ENCODE assay signal across 18 cellular contexts in the genomic region with DNA sequence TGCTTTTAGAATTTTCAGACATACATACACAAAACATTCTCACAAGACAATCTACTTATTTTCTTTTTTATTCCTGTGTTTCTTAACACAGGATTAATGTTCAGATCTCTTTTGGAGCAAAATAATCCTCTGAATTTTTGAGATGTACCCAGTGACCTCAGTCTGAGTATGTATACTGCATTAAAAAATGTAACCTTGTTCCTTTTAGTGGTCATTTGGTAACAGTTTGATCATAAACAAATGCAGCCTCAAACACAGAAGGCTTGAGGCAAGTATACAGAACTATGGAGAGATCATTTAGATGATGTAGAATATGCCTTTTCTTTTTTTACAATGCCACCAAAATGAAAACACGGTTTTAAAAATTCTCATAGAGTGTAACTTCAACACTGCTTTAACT. TPM values are rescaled to one million over a fixed set of nuclear protein-coding genes. Genes with fewer than 3 reads are reported as not detected.
DNase-seq lines count a peak whose midpoint lies in the region; ATAC-seq and TF ChIP-seq lines count a peak whose summit lies in the region.
"Had no signal": no experiment of that assay in that cellular context is flagged by ENCODE, and none has a peak within 500 bp of the region (broad histone marks: within the 10 kb centered on the region; RNA-seq: fewer than 3 reads in every experiment).

No MANE protein-coding gene starts in this region.

- peaks cover 4% of the 10 kb centered on the region for H3K9me3 Mint-ChIP-seq in activated naive CD4-positive, alpha-beta T cell treated with anti-CD3 and anti-CD28 coated beads for 36 hours
- H3K9me3 Mint-ChIP-seq in stimulated activated effector memory CD8-positive, alpha-beta T cell treated with anti-CD3 and anti-CD28 coated beads, Interleukin-12 subunit alpha, Interleukin-12 subunit beta, amount 100 ng/mL, for 72 hours: no peaks in the 10 kb centered on the region

- H3F3A ChIP-seq in PC-9 (ENCODE audit: insufficient read depth, low read depth): peaks cover 59% of the 10 kb centered on the region

- H3K27me3 ChIP-seq in PC-9 (ENCODE audit: insufficient read depth, low read depth): no peaks in the 10 kb centered on the region
- H3K27me3 ChIP-seq in fibroblast of lung (ENCODE audit: control insufficient read depth, insufficient read depth, low read length): no peaks in the 10 kb centered on the region
- H3K27me3 ChIP-seq: body of pancreas, gastrocnemius medialis, neural progenitor cell, transverse colon had no signal

- CTCF ChIA-PET in activated naive CD4-positive, alpha-beta T cell treated with anti-CD3 and anti-CD28 coated beads for 36 hours (lab: Charles Lee): interaction anchor here (0.6 to 0.9 kb wide), 3 partner anchors 25 to 225 kb away, joined by 3 to 4 read pairs (median 4); no protein-coding TSS in a partner anchor
- CTCF ChIA-PET in PC-9 (lab: Charles Lee): no interaction called here

- H3K36me3 ChIP-seq in PC-9 (ENCODE audit: low read depth) (peaks cover 25% of the 10 kb centered on the region), fibroblast of lung (ENCODE audit: control insufficient read depth, insufficient read depth, low read length) (peaks cover 1% of the 10 kb centered on the region)
- H3K36me3 ChIP-seq: gastrocnemius medialis, neural progenitor cell, transverse colon had no signal

- H3K4me2 ChIP-seq in PC-9: peak overlapping the region; percentile 95
- H3K4me2 ChIP-seq in fibroblast of lung (ENCODE audit: extremely low read depth, insufficient read depth, low read length): peak overlapping the region; percentile 35

- no peak for ATAC-seq in stimulated activated effector memory CD8-positive, alpha-beta T cell treated with anti-CD3 and anti-CD28 coated beads, Interleukin-12 subunit alpha, Interleukin-12 subunit beta, amount 100 ng/mL, for 72 hours
- ATAC-seq in activated CD4-positive, CD25-positive, alpha-beta regulatory T cell treated with anti-CD3 and anti-CD28 coated beads, Interleukin-2, amount 50 U/mL, for 24 hours: no peak
- ATAC-seq: body of pancreas; gastrocnemius medialis; stimulated activated naive CD8-positive, alpha-beta T cell treated with anti-CD3 and anti-CD28 coated beads, Interleukin-15, Interleukin-2, amounts not matched to agents 100 U/mL and 50 U/mL, for 24 hours; T-helper 17 cell had no signal

- H3K27ac Mint-ChIP-seq in activated naive CD4-positive, alpha-beta T cell treated with anti-CD3 and anti-CD28 coated beads for 36 hours: peak overlapping the region; percentile 47
- H3K27ac Mint-ChIP-seq in stimulated activated effector memory CD8-positive, alpha-beta T cell treated with anti-CD3 and anti-CD28 coated beads, Interleukin-12 subunit alpha, Interleukin-12 subunit beta, amount 100 ng/mL, for 72 hours: no peak overlapping the region
- H3K27ac Mint-ChIP-seq: neural progenitor cell had no signal

- no TSS peak for BruUV-seq in PC-9 (replicated peaks; lab: Mats Ljungman, UMichigan)

- intact Hi-C loops in activated naive CD4-positive, alpha-beta T cell treated with anti-CD3 and anti-CD28 coated beads for 36 hours (cut with micrococcal nuclease): loop anchor here (2.0 kb wide), 1 partner anchor 14 kb away; no protein-coding TSS in a partner anchor
- intact Hi-C loops in PC-9 (cut with micrococcal nuclease; ENCODE audit: unreplicated experiment): no loop called here

- no peak for DNase-seq in activated naive CD4-positive, alpha-beta T cell treated with anti-CD3 and anti-CD28 coated beads for 36 hours
- no peak for DNase-seq in activated naive CD4-positive, alpha-beta T cell treated with Interleukin-2 at 50 U/mL for 16 hours
- DNase-seq in PC-9: no peak
- no peak for DNase-seq in fibroblast of lung (ENCODE audit: low read depth in 2 of 2)
- no peak for DNase-seq in stimulated activated effector memory CD8-positive, alpha-beta T cell treated with anti-CD3 and anti-CD28 coated beads, Interleukin-12 subunit alpha, Interleukin-12 subunit beta, amount 100 ng/mL, for 72 hours (ENCODE audit: low spot score in 2 of 2)
- DNase-seq in occipital lobe (lab: John Stamatoyannopoulos, UW): no peak
- DNase-seq in NCI-H146 (lab: John Stamatoyannopoulos, UW): no peak
- DNase-seq: body of pancreas; dermis blood vessel endothelial cell; gastrocnemius medialis; H7; MM.1S; NCI-H1930; stimulated activated naive CD8-positive, alpha-beta T cell treated with anti-CD3 and anti-CD28 coated beads, Interleukin-15, Interleukin-2, amounts not matched to agents 100 U/mL and 50 U/mL, for 24 hours; T-helper 17 cell; transverse colon had no signal

- H3K79me2 ChIP-seq in PC-9 (ENCODE audit: low read depth) (peaks cover 97% of the 10 kb centered on the region), fibroblast of lung (ENCODE audit: control insufficient read depth, insufficient read depth, low read length) (peaks cover 88% of the 10 kb centered on the region)

- no peaks in the 10 kb centered on the region for H3K9me3 ChIP-seq in PC-9 (ENCODE audit: insufficient read depth, low read depth)
- no peaks in the 10 kb centered on the region for H3K9me3 ChIP-seq in fibroblast of lung (ENCODE audit: control insufficient read depth, insufficient read depth, low read depth, low read length)
- H3K9me3 ChIP-seq: body of pancreas, gastrocnemius medialis, transverse colon had no signal

- H3K4me3 Mint-ChIP-seq in activated naive CD4-positive, alpha-beta T cell treated with anti-CD3 and anti-CD28 coated beads for 36 hours: peak overlapping the region; percentile 50
- peak overlapping the region; percentile 92 for H3K4me3 Mint-ChIP-seq in stimulated activated effector memory CD8-positive, alpha-beta T cell treated with anti-CD3 and anti-CD28 coated beads, Interleukin-12 subunit alpha, Interleukin-12 subunit beta, amount 100 ng/mL, for 72 hours
- H3K4me3 Mint-ChIP-seq: neural progenitor cell, T-helper 17 cell had no signal

- H3K27me3 Mint-ChIP-seq in activated naive CD4-positive, alpha-beta T cell treated with anti-CD3 and anti-CD28 coated beads for 36 hours (ENCODE audit: low read depth): no peaks in the 10 kb centered on the region
- H3K27me3 Mint-ChIP-seq: T-helper 17 cell had no signal

- POLR2A ChIA-PET in PC-9 (lab: Charles Lee; ENCODE audit: unreplicated experiment): no interaction called here

- H3K9me2 ChIP-seq in PC-9 (ENCODE audit: insufficient read depth): 0 out of 2 replicates have a peak, but pooled peaks cover 3% of the 10 kb centered on the region

- H3K4me3 ChIP-seq in PC-9: peak overlapping the region; percentile 9; the same call in 1 of the 2 replicates
- peak overlapping the region in 1 of 4 experiments; percentile 25 for H3K4me3 ChIP-seq in fibroblast of lung (replicated peaks in 1 of 4; ENCODE audit: control extremely low read depth in 1 of 4, insufficient read depth in 1 of 4, low read depth in 3 of 4, low read length in 4 of 4)
- H3K4me3 ChIP-seq: body of pancreas, gastrocnemius medialis, transverse colon had no signal

- H3K27ac ChIP-seq in PC-9 (peak overlapping the region; percentile 37), fibroblast of lung (ENCODE audit: insufficient read depth, low read length) (no peak overlapping the region)
- H3K27ac ChIP-seq: body of pancreas, gastrocnemius medialis, neural progenitor cell, transverse colon had no signal

- H4K20me1 ChIP-seq in PC-9 (ENCODE audit: insufficient read depth): peaks cover 93% of the 10 kb centered on the region
- H4K20me1 ChIP-seq in fibroblast of lung (ENCODE audit: control insufficient read depth, extremely low read depth, insufficient read depth, low read length): peaks cover 22% of the 10 kb centered on the region

- peaks cover 62% of the 10 kb centered on the region for H3K36me3 Mint-ChIP-seq in activated naive CD4-positive, alpha-beta T cell treated with anti-CD3 and anti-CD28 coated beads for 36 hours (ENCODE audit: low read depth)
- H3K36me3 Mint-ChIP-seq in stimulated activated effector memory CD8-positive, alpha-beta T cell treated with anti-CD3 and anti-CD28 coated beads, Interleukin-12 subunit alpha, Interleukin-12 subunit beta, amount 100 ng/mL, for 72 hours: peaks cover 87% of the 10 kb centered on the region

- peaks cover 70% of the 10 kb centered on the region for H3K4me1 ChIP-seq in PC-9 (replicated peaks; ENCODE audit: insufficient read depth)
- H3K4me1 ChIP-seq in fibroblast of lung (ENCODE audit: control insufficient read depth, extremely low read depth, insufficient read depth, low read length): peaks cover 6% of the 10 kb centered on the region

- H3K4me1 Mint-ChIP-seq in activated naive CD4-positive, alpha-beta T cell treated with anti-CD3 and anti-CD28 coated beads for 36 hours (ENCODE audit: low read depth): peaks cover 82% of the 10 kb centered on the region
- peaks cover 29% of the 10 kb centered on the region for H3K4me1 Mint-ChIP-seq in stimulated activated effector memory CD8-positive, alpha-beta T cell treated with anti-CD3 and anti-CD28 coated beads, Interleukin-12 subunit alpha, Interleukin-12 subunit beta, amount 100 ng/mL, for 72 hours
- H3K4me1 Mint-ChIP-seq: neural progenitor cell had no signal

- TF ChIP-seq CTCF in PC-9 (conservative IDR thresholded peaks at IDR 0.05) (no peak), fibroblast of lung (conservative IDR thresholded peaks at IDR 0.05 in 1 of 2, IDR thresholded peaks at IDR 0.05 in 1 of 2; ENCODE audit: low read depth in 1 of 2, low read length in 2 of 2) (no peak)

- H2AFZ ChIP-seq in PC-9 (no peak overlapping the region), fibroblast of lung (ENCODE audit: low read length) (no peak overlapping the region)
- H2AFZ ChIP-seq: neural progenitor cell had no signal

- no peak overlapping the region for H3K9ac ChIP-seq in fibroblast of lung (ENCODE audit: insufficient read depth, low read length)
- H3K9ac ChIP-seq: neural progenitor cell had no signal

RNA-seq across cellular contexts. Expression of gene HIF1A, which starts 9.7 kb away (rescaled TPM):
- total RNA-seq in activated naive CD4-positive, alpha-beta T cell treated with anti-CD3 and anti-CD28 coated beads for 36 hours: 100 to 1,000 TPM; 398 to 417 TPM
- 146 and 154 TPM in 2 replicates for total RNA-seq in PC-9 (2021)
- 216 and 332 TPM in 2 replicates for total RNA-seq in fibroblast of lung
- 216 and 407 TPM in 2 replicates for polyA plus RNA-seq in fibroblast of lung
- polyA plus RNA-seq in fibroblast of lung (2012): 128 and 309 TPM in 2 replicates
- 45.1 and 68.8 TPM in 2 replicates for polyA minus RNA-seq in fibroblast of lung (ENCODE audit: low replicate concordance)
- total RNA-seq in occipital lobe: 140 TPM

RNA-seq across cellular contexts. Expression of gene SNAPC1, which starts 57.2 kb away (rescaled TPM):
- total RNA-seq in activated naive CD4-positive, alpha-beta T cell treated with anti-CD3 and anti-CD28 coated beads for 36 hours: 1 to 10 TPM; 8.7 to 9.2 TPM
- total RNA-seq in PC-9 (2021): 17.9 and 18.0 TPM in 2 replicates
- total RNA-seq in fibroblast of lung: 19.8 and 29.6 TPM in 2 replicates
- polyA plus RNA-seq in fibroblast of lung: 16.9 and 23.4 TPM in 2 replicates
- polyA plus RNA-seq in fibroblast of lung (2012): 10.1 and 13.8 TPM in 2 replicates
- polyA minus RNA-seq in fibroblast of lung (ENCODE audit: low replicate concordance): 0.86 TPM in 1 of 2 replicates, not detected in the other
- 8.9 TPM for total RNA-seq in occipital lobe
